ENCODE assay signal across 1 cellular context in genomic region chr11:94780432-94780831, GRCh38.
TF ChIP-seq lines count a peak whose summit lies in the region.

No MANE protein-coding gene starts in this region.

TF ChIP-seq in K562, 482 proteins besides CTCF, POLR2A, EP300 and RAD21 (continued from another document):
- 0 out of 2 replicates have a peak, but pooled peaks have one; percentile 7 for TF ChIP-seq JUND (IDR thresholded peaks at IDR 0.05; ENCODE audit: borderline replicate concordance, low read depth, low read length)
- no peak for TF ChIP-seq JUND (tag; IDR thresholded peaks at IDR 0.05; ENCODE audit: borderline replicate concordance, low read depth, low read length)
- no peak for TF ChIP-seq HCFC1 (IDR thresholded peaks at IDR 0.05; ENCODE audit: low read depth, low read length)
- no peak for TF ChIP-seq RHOXF2B (CRISPR knock-in tag; conservative IDR thresholded peaks at IDR 0.05)
- TF ChIP-seq REST (CRISPR knock-in tag; IDR thresholded peaks at IDR 0.05; ENCODE audit: low read depth), result no peak
- TF ChIP-seq RCOR1 (IDR thresholded peaks at IDR 0.05; ENCODE audit: borderline replicate concordance in 1 of 2, low read depth in 2 of 2, low read length in 2 of 2), result no peak; a peak in 1 of 4 replicates
- TF ChIP-seq MECOM (CRISPR knock-in tag; IDR thresholded peaks at IDR 0.05), result no peak
